In the genomic region with DNA sequence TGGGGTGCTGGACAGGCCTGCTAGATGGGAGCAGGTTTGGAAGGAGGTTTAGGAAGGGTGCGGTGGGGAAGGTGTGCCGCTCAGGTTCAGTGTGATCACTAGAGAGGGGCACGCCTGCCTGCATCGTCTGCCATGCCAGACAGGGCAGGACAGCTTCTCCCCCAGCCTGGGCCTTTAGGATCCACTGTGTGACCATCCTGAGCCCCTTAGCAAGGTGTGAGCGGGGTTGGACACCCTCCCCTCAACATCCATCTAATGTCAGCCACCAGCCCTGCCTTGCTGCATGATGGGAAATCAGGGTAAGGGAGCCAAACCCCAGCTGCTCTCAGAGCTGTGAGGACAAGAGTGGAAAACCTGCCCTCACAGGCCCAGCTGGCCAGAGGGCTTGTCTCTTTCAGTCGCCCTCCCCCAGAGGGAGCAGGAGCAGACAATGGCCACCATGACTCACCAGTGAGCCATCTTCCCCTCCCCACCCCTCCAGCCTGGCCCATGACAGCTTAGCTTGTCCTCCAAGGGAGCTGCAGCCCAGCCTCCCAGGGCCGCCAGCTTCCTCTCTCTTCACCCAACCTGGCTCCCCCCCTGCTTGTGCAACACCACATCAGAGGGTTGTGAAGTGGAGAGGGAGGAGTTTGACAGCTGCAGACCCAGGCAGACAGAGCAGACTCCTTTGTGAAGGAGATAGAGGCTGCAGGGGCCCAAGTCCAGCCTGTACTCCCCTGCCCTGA, we compare ENCODE assay signal across 8 cellular contexts. TPM values are rescaled to one million over a fixed set of nuclear protein-coding genes. Genes with fewer than 3 reads are reported as not detected.
DNase-seq lines count a peak whose midpoint lies in the region; ATAC-seq and TF ChIP-seq lines count a peak whose summit lies in the region.

No MANE protein-coding gene starts in this region.

- no peaks in the 10 kb centered on the region for H3K36me3 ChIP-seq in aorta (ENCODE audit: control insufficient read depth in 1 of 2, insufficient read depth in 2 of 2, low read length in 1 of 2)

- H3K4me1 Mint-ChIP-seq in T-helper 2 cell treated with Interferon-gamma antibody and Interleukin-4, amounts not matched to agents 5 μg/mL and 100 μg/mL, for 36 hours (ENCODE audit: low read depth), result peaks cover 75% of the 10 kb centered on the region

- H3K9me3 Mint-ChIP-seq in T-helper 2 cell treated with Interferon-gamma antibody and Interleukin-4, amounts not matched to agents 5 μg/mL and 100 μg/mL, for 36 hours, result no peaks in the 10 kb centered on the region

- no peak overlapping the region for H3K4me3 ChIP-seq in astrocyte of the cerebellum (ENCODE audit: low read depth, low read length)
- no peak overlapping the region for H3K4me3 ChIP-seq in retinal pigment epithelial cell (ENCODE audit: low read length)
- H3K4me3 ChIP-seq in aorta (ENCODE audit: low read length in 2 of 2), result no peak overlapping the region

- DNase-seq in ELR (ENCODE audit: low read depth) (peak; percentile 99), NCI-H1436 (lab: John Stamatoyannopoulos, UW) (peak; percentile 85), astrocyte of the cerebellum (ENCODE audit: low read depth) (peak; percentile 86), hepatic stellate cell (ENCODE audit: low spot score) (peak; percentile 98), retinal pigment epithelial cell (ENCODE audit: low read depth) (no peak), aorta (peak; percentile 90 to 94)
- peak; percentile 82 for DNase-seq in T-helper 2 cell treated with Interferon-gamma antibody and Interleukin-4, amounts not matched to agents 5 μg/mL and 100 μg/mL, for 36 hours (ENCODE audit: low spot score)

- in situ Hi-C loops in astrocyte of the cerebellum (cut with HindIII; ENCODE audit: low sequenced_read_pairs), result no loop called here

- TF ChIP-seq CTCF in astrocyte of the cerebellum (IDR thresholded peaks at IDR 0.05; ENCODE audit: low read depth, low read length, missing control alignments), result peak; percentile 3
- peak; percentile 9 for TF ChIP-seq CTCF in retinal pigment epithelial cell (conservative IDR thresholded peaks at IDR 0.05; ENCODE audit: low read depth, low read length)

- peak overlapping the region; percentile 92 for H3K27ac Mint-ChIP-seq in T-helper 2 cell treated with Interferon-gamma antibody and Interleukin-4, amounts not matched to agents 5 μg/mL and 100 μg/mL, for 36 hours

- WGBS in aorta, 2 donors, result 88 to 91% methylated on average over 7 of the region's 7 CpGs

- H3K27me3 ChIP-seq in aorta (ENCODE audit: control insufficient read depth in 1 of 2, insufficient read depth in 2 of 2, low read length in 1 of 2), result no peaks in the 10 kb centered on the region

- H3K36me3 Mint-ChIP-seq in T-helper 2 cell treated with Interferon-gamma antibody and Interleukin-4, amounts not matched to agents 5 μg/mL and 100 μg/mL, for 36 hours (ENCODE audit: low read depth), result peaks cover 7% of the 10 kb centered on the region

- no peaks in the 10 kb centered on the region for H3K4me1 ChIP-seq in aorta (ENCODE audit: control insufficient read depth in 1 of 2, insufficient read depth in 2 of 2, low read length in 2 of 2)

- intact Hi-C loops in aorta (cut with DNase I), result no loop called here

- peak overlapping the region; percentile 78 for H3K4me3 Mint-ChIP-seq in T-helper 2 cell treated with Interferon-gamma antibody and Interleukin-4, amounts not matched to agents 5 μg/mL and 100 μg/mL, for 36 hours

- no peak overlapping the region for H3K27ac ChIP-seq in aorta (ENCODE audit: low read depth in 1 of 2, low read length in 2 of 2)

- ATAC-seq in aorta (ENCODE audit: low FRiP score), result peak; percentile 86
- no peak for ATAC-seq in HG02759 (IDR thresholded peaks at IDR 0.05; ENCODE audit: unreplicated experiment)

- peaks cover 21% of the 10 kb centered on the region for H3K27me3 Mint-ChIP-seq in T-helper 2 cell treated with Interferon-gamma antibody and Interleukin-4, amounts not matched to agents 5 μg/mL and 100 μg/mL, for 36 hours (ENCODE audit: low read depth)

- H3K9me3 ChIP-seq in aorta (ENCODE audit: control insufficient read depth, low read length), result no peaks in the 10 kb centered on the region

RNA-seq across cellular contexts. Expression of gene NUAK2, which starts 37.0 kb away (rescaled TPM):
- 1 to 10 TPM; 1.7 to 2.5 TPM for total RNA-seq in aorta
- polyA plus RNA-seq in aorta, result 1 to 10 TPM in 1 of 2 donors, under 1 TPM in 1; 0.49 to 3.0 TPM

RNA-seq across cellular contexts. Expression of gene TMCC2, which starts 56.8 kb away (rescaled TPM):
- 1 to 10 TPM; 6.2 to 8.2 TPM for total RNA-seq in aorta
- polyA plus RNA-seq in aorta, result 1 to 10 TPM in 1 of 2 donors, under 1 TPM in 1; 0.69 to 1.0 TPM
